22 cellular contexts compared by ENCODE assay signal in the genomic region with DNA sequence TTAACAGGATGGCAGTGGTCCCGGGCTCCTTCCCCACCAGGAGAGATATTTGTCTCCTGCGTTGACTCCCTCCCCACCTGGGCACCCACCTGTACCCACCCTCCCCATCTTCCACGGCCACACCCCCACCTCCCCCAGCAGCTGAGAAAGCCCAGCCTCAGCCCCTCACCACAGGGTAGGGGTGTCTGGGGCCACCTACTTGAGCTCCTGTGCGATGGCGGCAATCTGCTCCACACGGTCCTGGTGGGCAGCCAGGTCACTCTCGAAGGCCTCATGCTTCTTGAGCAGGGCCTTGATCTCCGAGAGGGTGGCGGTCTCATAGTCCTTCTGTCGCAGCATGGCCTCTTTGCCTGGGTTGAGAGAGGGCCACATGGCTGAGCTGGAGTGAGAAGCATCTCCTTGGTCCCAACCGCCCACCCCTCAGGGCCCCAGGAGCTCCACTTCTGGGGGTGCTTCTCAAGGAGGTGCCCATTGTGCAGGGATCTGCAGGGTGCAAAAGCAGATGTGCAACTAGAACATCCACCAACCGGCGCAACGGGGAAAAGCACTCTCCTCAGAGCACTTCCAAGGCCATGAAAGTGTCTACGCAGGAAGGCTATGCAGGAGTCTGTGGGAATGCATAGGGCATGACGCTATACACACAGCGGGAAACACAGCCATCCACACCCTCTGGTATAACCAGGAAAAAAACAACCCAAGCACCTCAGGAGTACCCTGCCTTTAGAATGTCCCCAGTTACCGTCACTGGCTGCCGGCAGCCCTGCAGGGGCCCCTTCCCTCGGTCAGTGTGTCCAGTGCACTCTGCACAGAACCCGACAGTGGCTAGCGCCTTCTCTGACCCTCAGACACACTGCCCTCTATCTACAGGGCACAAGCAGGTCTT.
DNase-seq lines count a peak whose midpoint lies in the region; ATAC-seq, FAIRE-seq and TF ChIP-seq lines count a peak whose summit lies in the region.
"Had no signal": no experiment of that assay in that cellular context is flagged by ENCODE, and none has a peak within 500 bp of the region (broad histone marks: within the 10 kb centered on the region; RNA-seq: fewer than 3 reads in every experiment).

No MANE protein-coding gene starts in this region.

- H3K23ac ChIP-seq in H1 (ENCODE audit: insufficient read length) (no peak overlapping the region), neuronal stem cell (ENCODE audit: low read depth, low read length, poor library complexity) (peak overlapping the region; percentile 47)

- no peak overlapping the region for H2BK20ac ChIP-seq in H1 (ENCODE audit: low read length)

- no peak overlapping the region for H3K4me2 ChIP-seq in H1 (ENCODE audit: insufficient read depth in 1 of 2, low read depth in 2 of 2, low read length in 2 of 2)
- no peak overlapping the region for H3K4me2 ChIP-seq in neuronal stem cell (ENCODE audit: insufficient read depth, low read length, poor library complexity, severe bottlenecking)
- no peak overlapping the region for H3K4me2 ChIP-seq in OCI-LY7 (ENCODE audit: low read length)
- H3K4me2 ChIP-seq: PC-9 had no signal

- H3K9ac ChIP-seq in H1 (replicated peaks in 1 of 4; ENCODE audit: extremely low read depth in 1 of 4, low read depth in 3 of 4, low read length in 3 of 4): no peak overlapping the region
- no peak overlapping the region for H3K9ac ChIP-seq in neuronal stem cell (ENCODE audit: low read depth, low read length, poor library complexity)

- H4K20me1 ChIP-seq in H1 (replicated peaks in 1 of 2; ENCODE audit: control insufficient read depth in 1 of 2, insufficient read depth in 2 of 2, low read length in 2 of 2) (peaks cover 0 to 10% of the 10 kb centered on the region in 2 experiments), OCI-LY7 (ENCODE audit: insufficient read depth, low read length) (no peaks in the 10 kb centered on the region)

- peaks cover 57% of the 10 kb centered on the region for H3K36me3 ChIP-seq in cardiac muscle cell
- peaks cover 34 to 82% (median 68%) of the 10 kb centered on the region in 4 experiments for H3K36me3 ChIP-seq in H1 (ENCODE audit: control insufficient read depth in 2 of 4, insufficient read depth in 4 of 4, low read length in 3 of 4)
- peaks cover 57 to 96% of the 10 kb centered on the region in 2 donors for H3K36me3 ChIP-seq in neuronal stem cell (replicated peaks in 1 of 2; ENCODE audit: control insufficient read depth in 2 of 2, insufficient read depth in 2 of 2, low read length in 2 of 2)
- peaks cover 5 to 24% of the 10 kb centered on the region in 2 donors for H3K36me3 ChIP-seq in aorta (ENCODE audit: control insufficient read depth in 1 of 2, insufficient read depth in 2 of 2, low read length in 1 of 2)
- H3K36me3 ChIP-seq in OCI-LY7 (ENCODE audit: insufficient read depth, low read length): no peaks in the 10 kb centered on the region

- intact Hi-C loops in Right ventricle myocardium superior (cut with DNase I) (no loop called here), aorta (cut with DNase I) (no loop called here), OCI-LY7 (cut with micrococcal nuclease; ENCODE audit: unreplicated experiment) (no loop called here)

- H3K4me3 Mint-ChIP-seq in nephron progenitor cell: no peak overlapping the region
- H3K4me3 Mint-ChIP-seq: activated CD8-positive, alpha-beta T cell treated with anti-CD3 and anti-CD28 coated beads for 36 hours; CD14-positive monocyte; IgD-negative memory B cell; neural crest cell; type B pancreatic cell had no signal

- no peaks in the 10 kb centered on the region for H3K9me3 Mint-ChIP-seq in nephron progenitor cell
- H3K9me3 Mint-ChIP-seq: activated CD8-positive, alpha-beta T cell treated with anti-CD3 and anti-CD28 coated beads for 36 hours; CD14-positive monocyte; neural crest cell; type B pancreatic cell had no signal

- H3K36me3 Mint-ChIP-seq in nephron progenitor cell (ENCODE audit: low read depth): peaks cover 59% of the 10 kb centered on the region
- H3K36me3 Mint-ChIP-seq: IgD-negative memory B cell had no signal

- TF ChIP-seq CTCF in cardiac muscle cell (IDR thresholded peaks at IDR 0.05; ENCODE audit: low read depth, low read length) (no peak), H1 (IDR thresholded peaks at IDR 0.05; ENCODE audit: control extremely low read depth in 1 of 3, insufficient read depth in 1 of 3, low read depth in 1 of 3, low read length in 3 of 3) (no peak), nephron progenitor cell (IDR thresholded peaks at IDR 0.05) (no peak), OCI-LY7 (conservative IDR thresholded peaks at IDR 0.05; ENCODE audit: low read length) (no peak)

- H3K79me1 ChIP-seq in H1 (ENCODE audit: low read depth, low read length): peaks cover 4% of the 10 kb centered on the region; the same call in 1 of the 2 replicates
- H3K79me1 ChIP-seq in neuronal stem cell (ENCODE audit: low read depth, low read length): no peaks in the 10 kb centered on the region

- no peak overlapping the region; the same call in 1 of the 2 replicates for H2BK5ac ChIP-seq in H1 (ENCODE audit: low read depth, low read length)
- H2BK5ac ChIP-seq in neuronal stem cell (ENCODE audit: low read length): no peak overlapping the region

- H3K27ac ChIP-seq in cardiac muscle cell (peak overlapping the region; percentile 30), H1 (ENCODE audit: low read depth, low read length) (no peak overlapping the region), neuronal stem cell (replicated peaks; ENCODE audit: low read length) (no peak overlapping the region), aorta (ENCODE audit: low read depth in 1 of 2, low read length in 2 of 2) (peak overlapping the region in 1 of 2 donors; percentile 66), OCI-LY7 (ENCODE audit: low read depth, low read length, poor library complexity, severe bottlenecking) (no peak overlapping the region)
- H3K27ac ChIP-seq: PC-9 had no signal

- no peaks in the 10 kb centered on the region for H3K27me3 ChIP-seq in cardiac muscle cell
- H3K27me3 ChIP-seq in H1 (replicated peaks in 1 of 4; ENCODE audit: control insufficient read depth in 3 of 4, extremely low read depth in 1 of 4, insufficient read depth in 3 of 4, low read length in 3 of 4): no peaks in the 10 kb centered on the region
- H3K27me3 ChIP-seq in neuronal stem cell (ENCODE audit: control insufficient read depth in 3 of 3, insufficient read depth in 3 of 3, low read depth in 1 of 3, low read length in 3 of 3): no peaks in the 10 kb centered on the region
- no peaks in the 10 kb centered on the region for H3K27me3 ChIP-seq in aorta (ENCODE audit: control insufficient read depth in 1 of 2, insufficient read depth in 2 of 2, low read length in 1 of 2)

- POLR2A ChIA-PET in H1 (lab: Charles Lee; ENCODE audit: partially characterized antibody): interaction anchor here (1.5 to 1.7 kb wide), 2 partner anchors 9 to 92 kb away, joined by 3 to 5 read pairs; no protein-coding TSS in a partner anchor
- POLR2A ChIA-PET in OCI-LY7 (lab: Charles Lee): interaction anchor here (0.6 kb wide), 1 partner anchor 10 kb away, joined by 3 read pairs; no protein-coding TSS in a partner anchor

- no peak overlapping the region for H3K14ac ChIP-seq in H1 (ENCODE audit: insufficient read length)
- H3K14ac ChIP-seq in neuronal stem cell (ENCODE audit: low read length): no peak overlapping the region

- H2AFZ ChIP-seq in H1 (ENCODE audit: low read length): no peak overlapping the region
- no peak overlapping the region for H2AFZ ChIP-seq in neuronal stem cell (ENCODE audit: low read length)
- H2AFZ ChIP-seq in OCI-LY7 (ENCODE audit: low read length): no peak overlapping the region
- H2AFZ ChIP-seq: PC-9 had no signal

- H3K4me1 ChIP-seq in cardiac muscle cell (ENCODE audit: low read depth) (no peaks in the 10 kb centered on the region), H1 (replicated peaks in 1 of 4; ENCODE audit: control insufficient read depth in 3 of 4, insufficient read depth in 4 of 4, low read length in 3 of 4) (no peaks in the 10 kb centered on the region), neuronal stem cell (ENCODE audit: control insufficient read depth in 2 of 2, insufficient read depth in 1 of 2, low read depth in 1 of 2, low read length in 2 of 2) (no peaks in the 10 kb centered on the region), aorta (ENCODE audit: control insufficient read depth in 1 of 2, insufficient read depth in 2 of 2, low read length in 2 of 2) (no peaks in the 10 kb centered on the region), OCI-LY7 (ENCODE audit: insufficient read depth, low read length, poor library complexity, severe bottlenecking) (peaks cover 5% of the 10 kb centered on the region)

- H3K79me2 ChIP-seq in H1 (ENCODE audit: control insufficient read depth in 1 of 2, insufficient read depth in 2 of 2, low read length in 2 of 2) (no peaks in the 10 kb centered on the region), OCI-LY7 (ENCODE audit: insufficient read depth, low read depth, low read length) (no peaks in the 10 kb centered on the region)

- H2BK120ac ChIP-seq in H1 (replicated peaks; ENCODE audit: low read depth, low read length): no peak overlapping the region
- no peak overlapping the region for H2BK120ac ChIP-seq in neuronal stem cell (ENCODE audit: low read depth, low read length)

- TF ChIP-seq POLR2A in H1 (IDR thresholded peaks at IDR 0.05; ENCODE audit: control extremely low read depth in 1 of 2, low read depth in 2 of 2, low read length in 2 of 2): peak in 1 of 2 experiments; percentile 68; a peak in 2 of 3 replicates

- no peaks in the 10 kb centered on the region for H3K27me3 Mint-ChIP-seq in nephron progenitor cell (ENCODE audit: low read depth, poor library complexity)
- H3K27me3 Mint-ChIP-seq: activated CD8-positive, alpha-beta T cell treated with anti-CD3 and anti-CD28 coated beads for 36 hours; IgD-negative memory B cell; type B pancreatic cell had no signal

- H3K56ac ChIP-seq in H1 (replicated peaks; ENCODE audit: insufficient read length, low read depth, low read length): no peak overlapping the region

- TF ChIP-seq EP300 in H1 (IDR thresholded peaks at IDR 0.05; ENCODE audit: borderline replicate concordance in 1 of 2, low read depth in 2 of 2, low read length in 2 of 2): no peak

- no peak for ATAC-seq in Right ventricle myocardium superior (ENCODE audit: poor library complexity)
- ATAC-seq in aorta (ENCODE audit: low FRiP score): peak; percentile 22
- ATAC-seq: activated CD8-positive, alpha-beta T cell treated with anti-CD3 and anti-CD28 coated beads for 36 hours had no signal

- no peak for FAIRE-seq in H1 (lab: Jason Lieb, UNC)
- FAIRE-seq: frontal cortex, G401.6 had no signal

- DNase-seq in cardiac muscle cell (ENCODE audit: low read depth in 1 of 2, low spot score in 1 of 2) (no peak), Right ventricle myocardium superior (no peak), H1 (ENCODE audit: low read depth in 1 of 2, low spot score in 2 of 2) (no peak), neuronal stem cell (ENCODE audit: low spot score) (no peak), aorta (no peak), nephron progenitor cell (no peak), NCI-H2227 treated with DMSO at 0.1 percent for 48 hours (lab: John Stamatoyannopoulos, UW) (no peak), OCI-LY7 (ENCODE audit: low spot score) (no peak)
- DNase-seq: activated CD8-positive, alpha-beta T cell treated with anti-CD3 and anti-CD28 coated beads for 36 hours; activated naive CD4-positive, alpha-beta T cell treated with anti-CD3 and anti-CD28 coated beads, Interleukin-2, amount 50 U/mL, for 16 hours; activated T-cell treated with anti-CD3 and anti-CD28 coated beads, Interleukin-2, amount 50 U/mL, for 1 hour; cortex of kidney; kidney glomerular epithelial cell; NCI-H82; PC-9; T-helper 9 cell had no signal

- H4K8ac ChIP-seq in H1 (ENCODE audit: extremely low read depth, insufficient read depth, low read length): peak overlapping the region; percentile 35; the same call in 1 of the 2 replicates
- H4K8ac ChIP-seq in neuronal stem cell (ENCODE audit: low read depth, low read length): no peak overlapping the region

- H2BK12ac ChIP-seq in H1 (ENCODE audit: low read depth, low read length) (no peak overlapping the region), neuronal stem cell (ENCODE audit: low read length) (no peak overlapping the region)

- H3K9me2 ChIP-seq in OCI-LY7 (ENCODE audit: insufficient read depth, low read length): no peaks in the 10 kb centered on the region

- no peak overlapping the region for H4K5ac ChIP-seq in H1 (ENCODE audit: insufficient read length, low read depth, low read length)

- CTCF ChIA-PET in H1 (lab: Charles Lee; ENCODE audit: partially characterized antibody) (interaction anchor here (0.7 to 4.3 kb wide), 7 partner anchors 10 to 216 kb away, joined by 3 to 13 read pairs (median 4); no protein-coding TSS in a partner anchor), OCI-LY7 (lab: Charles Lee; ENCODE audit: unreplicated experiment) (no interaction called here)

- no peaks in the 10 kb centered on the region for H3K23me2 ChIP-seq in H1 (ENCODE audit: low read depth, low read length)

- no peak overlapping the region for H3K27ac Mint-ChIP-seq in nephron progenitor cell
- H3K27ac Mint-ChIP-seq: activated CD8-positive, alpha-beta T cell treated with anti-CD3 and anti-CD28 coated beads for 36 hours; type B pancreatic cell had no signal

- no peaks in the 10 kb centered on the region for H3K4me1 Mint-ChIP-seq in nephron progenitor cell
- H3K4me1 Mint-ChIP-seq: CD14-positive monocyte, IgD-negative memory B cell, neural crest cell had no signal

- H3K4ac ChIP-seq in H1 (replicated peaks; ENCODE audit: insufficient read length, low read depth, low read length) (no peak overlapping the region), neuronal stem cell (ENCODE audit: low read length) (no peak overlapping the region)

- 93% methylated on average over 20 of the region's 22 CpGs; no CpG with 5 or more reads in 1 of the 2 experiments for WGBS in H1 (ENCODE audit: extremely low coverage in 1 of 2, insufficient coverage in 1 of 2, insufficient read length in 1 of 2, insufficient replicate concordance in 2 of 2, low coverage in 1 of 2, low lambda C conversion rate in 2 of 2, missing lambda C conversion rate in 1 of 2), 2 experiments
- no CpG with 5 or more reads among the region's 22 CpGs for WGBS in neuronal stem cell (ENCODE audit: extremely low coverage in 2 of 2, insufficient read length in 2 of 2, insufficient replicate concordance in 1 of 2), 2 donors
- 90 to 91% methylated on average over 22 of the region's 22 CpGs for WGBS in aorta, 2 donors

- H2AK5ac ChIP-seq in H1 (ENCODE audit: low read depth, low read length) (no peak overlapping the region), neuronal stem cell (ENCODE audit: low read depth, low read length) (no peak overlapping the region)

- TF ChIP-seq RAD21 in H1 (IDR thresholded peaks at IDR 0.05 in 1 of 2, conservative IDR thresholded peaks at IDR 0.05 in 1 of 2; ENCODE audit: low read depth in 2 of 2, low read length in 2 of 2): no peak

- no peaks in the 10 kb centered on the region for H3K9me3 ChIP-seq in cardiac muscle cell (ENCODE audit: low read depth)
- H3K9me3 ChIP-seq in H1 (ENCODE audit: insufficient read depth in 2 of 2, low read depth in 1 of 2, low read length in 1 of 2): no peaks in the 10 kb centered on the region
- no peaks in the 10 kb centered on the region for H3K9me3 ChIP-seq in neuronal stem cell (replicated peaks in 1 of 2; ENCODE audit: control insufficient read depth in 2 of 2, insufficient read depth in 1 of 2, low read depth in 1 of 2, low read length in 2 of 2)
- H3K9me3 ChIP-seq in aorta (ENCODE audit: control insufficient read depth, low read length): no peaks in the 10 kb centered on the region
- H3K9me3 ChIP-seq in OCI-LY7 (ENCODE audit: low read length): no peaks in the 10 kb centered on the region

- H3K18ac ChIP-seq in H1 (ENCODE audit: extremely low read depth, low read length) (no peak overlapping the region), neuronal stem cell (ENCODE audit: low read length) (no peak overlapping the region)

- no TSS peak for BruUV-seq in OCI-LY7 (replicated peaks; lab: Mats Ljungman, UMichigan)

- H4K91ac ChIP-seq in H1 (replicated peaks; ENCODE audit: insufficient read length, low read length) (no peak overlapping the region), neuronal stem cell (ENCODE audit: low read depth, low read length, poor library complexity) (no peak overlapping the region)

- H3K4me3 ChIP-seq in cardiac muscle cell (no peak overlapping the region), H1 (ENCODE audit: extremely low read depth in 1 of 4, insufficient read depth in 2 of 4, low read depth in 3 of 4, low read length in 4 of 4) (no peak overlapping the region), neuronal stem cell (ENCODE audit: low read length in 2 of 2) (no peak overlapping the region), aorta (ENCODE audit: low read length in 2 of 2) (no peak overlapping the region), OCI-LY7 (ENCODE audit: low read depth, low read length, poor library complexity, severe bottlenecking) (no peak overlapping the region)
- H3K4me3 ChIP-seq: PC-9 had no signal

- no peak overlapping the region for H2BK15ac ChIP-seq in H1 (ENCODE audit: low read length)
- no peak overlapping the region for H2BK15ac ChIP-seq in neuronal stem cell (ENCODE audit: low read length)
